20 cellular contexts compared by ENCODE assay signal in genomic region chr4:82802906-82803305, GRCh38.
"Had no signal": no experiment of that assay in that cellular context is flagged by ENCODE, and none has a peak within 500 bp of the region (broad histone marks: within the 10 kb centered on the region; RNA-seq: fewer than 3 reads in every experiment).

No MANE protein-coding gene starts in this region.

- DNase-seq: activated CD4-positive, alpha-beta T cell treated with anti-CD3 and anti-CD28 coated beads, Interleukin-2, amount 10 ng/mL, durations not matched to agents 7 days and 5 days; activated CD8-positive, alpha-beta T cell treated with anti-CD3 and anti-CD28 coated beads, Interleukin-2, amount 10 ng/mL, durations not matched to agents 7 days and 5 days; activated naive CD4-positive, alpha-beta T cell treated with anti-CD3 and anti-CD28 coated beads, Interleukin-2, amount 50 U/mL, for 16 hours; activated T-cell treated with anti-CD3 and anti-CD28 coated beads, Interleukin-2, amount 50 U/mL, for 4 hours; cortex of kidney; effector CD8-positive, alpha-beta T cell; esophagus squamous epithelium; foreskin keratinocyte; hypothalamus; lower lobe of right lung; natural killer cell; pancreas; right lobe of liver; small intestine; stimulated activated CD4-positive, alpha-beta T cell treated with anti-CD3 and anti-CD28 coated beads, Interleukin-15, amount 100 ng/mL, for 24 hours; stimulated activated CD4-positive, alpha-beta T cell treated with anti-CD3 and anti-CD28 coated beads, Interleukin-2, amount 100 ng/mL, for 48 hours; transverse colon had no signal

- H3K36me3 ChIP-seq: breast epithelium, esophagus squamous epithelium, lower lobe of right lung, pancreas, right lobe of liver, suprapubic skin, transverse colon, vagina had no signal

- H3K27me3 ChIP-seq: breast epithelium, foreskin keratinocyte, pancreas, right lobe of liver, suprapubic skin, vagina had no signal

- H3K27ac ChIP-seq: breast epithelium, esophagus squamous epithelium, foreskin keratinocyte, lower lobe of right lung, pancreas, right lobe of liver, suprapubic skin, transverse colon, vagina had no signal

- H3K4me3 ChIP-seq: breast epithelium, esophagus squamous epithelium, lower lobe of right lung, pancreas, right lobe of liver, suprapubic skin, transverse colon, vagina had no signal

- H3K9me3 ChIP-seq: breast epithelium, esophagus squamous epithelium, lower lobe of right lung, pancreas, right lobe of liver, suprapubic skin, transverse colon, vagina had no signal

- H3K4me1 ChIP-seq: breast epithelium, foreskin keratinocyte had no signal
